9 cellular contexts compared by ENCODE assay signal in genomic region chr14:74531467-74531866, GRCh38. TPM values are rescaled to one million over a fixed set of nuclear protein-coding genes. Genes with fewer than 3 reads are reported as not detected.
DNase-seq lines count a peak whose midpoint lies in the region; ATAC-seq, FAIRE-seq and TF ChIP-seq lines count a peak whose summit lies in the region.
"Had no signal": no experiment of that assay in that cellular context is flagged by ENCODE, and none has a peak within 500 bp of the region (broad histone marks: within the 10 kb centered on the region; RNA-seq: fewer than 3 reads in every experiment).

No MANE protein-coding gene starts in this region.

- no peak for TF ChIP-seq POLR2A in H54 (IDR thresholded peaks at IDR 0.05; ENCODE audit: low read depth, low read length)
- TF ChIP-seq POLR2A in ovary (IDR thresholded peaks at IDR 0.05): no peak

- peak; percentile 30 for FAIRE-seq in H54 (lab: Jason Lieb, UNC)
- no peak for FAIRE-seq in frontal cortex (lab: Jason Lieb, UNC)

- H3K36me3 ChIP-seq in NT2/D1 (ENCODE audit: insufficient read depth, insufficient read length, low read length) (no peaks in the 10 kb centered on the region), ovary (no peaks in the 10 kb centered on the region)

- H3K9me3 ChIP-seq in NT2/D1 (ENCODE audit: insufficient read depth, low read length): no peaks in the 10 kb centered on the region
- H3K9me3 ChIP-seq in ovary: no peaks in the 10 kb centered on the region
- H3K9me3 ChIP-seq: body of pancreas had no signal

- WGBS in ovary, 3 donors: 58 to 61% (median 58%) methylated on average over 5 of the region's 5 CpGs

- H3K9ac ChIP-seq in NT2/D1 (ENCODE audit: insufficient read length, low read depth): no peak overlapping the region

- H3K4me3 ChIP-seq in NT2/D1 (ENCODE audit: insufficient read length, low read depth) (no peak overlapping the region), ovary (no peak overlapping the region)
- H3K4me3 ChIP-seq: body of pancreas had no signal

- H3K4me1 ChIP-seq in NT2/D1 (ENCODE audit: insufficient read depth, insufficient read length) (peaks cover 3% of the 10 kb centered on the region), ovary (ENCODE audit: insufficient read depth) (no peaks in the 10 kb centered on the region)
- H3K4me1 ChIP-seq: body of pancreas had no signal

- DNase-seq in H54 (ENCODE audit: insufficient read length, low spot score): peak; percentile 39
- peak; percentile 16 for DNase-seq in NT2/D1 (ENCODE audit: low read depth, low spot score)
- peak; percentile 77 for DNase-seq in myocyte (ENCODE audit: low read depth)
- DNase-seq in frontal cortex (ENCODE audit: low spot score in 2 of 2): no peak
- DNase-seq in ovary: no peak
- DNase-seq: body of pancreas had no signal

- no peak for TF ChIP-seq EP300 in ovary (IDR thresholded peaks at IDR 0.05)

- intact Hi-C loops in ovary (cut with DNase I): no loop called here

- H3K27me3 ChIP-seq in NT2/D1 (ENCODE audit: insufficient read depth, insufficient read length): no peaks in the 10 kb centered on the region
- no peaks in the 10 kb centered on the region for H3K27me3 ChIP-seq in ovary
- H3K27me3 ChIP-seq: body of pancreas had no signal

- ATAC-seq in esophagus mucosa: peak; percentile 79
- no peak for ATAC-seq in GM19467 (IDR thresholded peaks at IDR 0.05; ENCODE audit: unreplicated experiment)
- no peak for ATAC-seq in HG03025 (IDR thresholded peaks at IDR 0.05; ENCODE audit: low FRiP score, unreplicated experiment)
- ATAC-seq: body of pancreas had no signal

- TF ChIP-seq CTCF in ovary (IDR thresholded peaks at IDR 0.05): no peak

- no peak overlapping the region for H3K27ac ChIP-seq in ovary
- H3K27ac ChIP-seq: body of pancreas had no signal

RNA-seq across cellular contexts. Expression of gene ISCA2, which starts 37.9 kb away (rescaled TPM):
- 16.4 TPM for total RNA-seq in esophagus mucosa
- total RNA-seq in myocyte: 14.6 and 27.0 TPM in 2 replicates
- 19.1 TPM for polyA plus RNA-seq in myocyte (2012)
- total RNA-seq in frontal cortex: 17.1 TPM
- 10 to 100 TPM; 11.7 to 32.7 (median 26.9) TPM for total RNA-seq in ovary
- polyA plus RNA-seq in ovary: 10 to 100 TPM; 23.2 to 47.4 TPM

RNA-seq across cellular contexts. Expression of gene NPC2, which starts 38.4 kb away (rescaled TPM):
- total RNA-seq in esophagus mucosa (100 TPM), myocyte (658 and 898 TPM in 2 replicates), frontal cortex (17.9 TPM), ovary (100 to 1,000 TPM; 175 to 422 (median 222) TPM)
- polyA plus RNA-seq in myocyte (2012): 421 TPM
- polyA plus RNA-seq in ovary: 100 to 1,000 TPM; 329 to 506 TPM

Comparison
In these comparisons a context has a peak if more than half of its experiments do, and no peak if none do; other contexts are left out.
1. DNase-seq: peak in H54 (single experiment), NT2/D1 (single experiment) and myocyte (single experiment); none in frontal cortex (0 of 2) and ovary (0 of 5).